In genomic region chr11:111601979-111602864, GRCh38 we compare ENCODE assay signal across 1 cellular context.
TF ChIP-seq lines count a peak whose summit lies in the region.

Gene SIK2, plus strand, starts transcription at chr11:111602449. Its CDS starts 115 bp downstream, at chr11:111602564.

TF ChIP-seq in HepG2, 621 proteins besides CTCF, POLR2A, EP300 and RAD21 (continued from another document and continues in another):
- peak; percentile 76; the same call in 1 of the 2 replicates for TF ChIP-seq BRF2 (CRISPR knock-in tag; IDR thresholded peaks at IDR 0.05)
- TF ChIP-seq ZFP37 (CRISPR knock-in tag; IDR thresholded peaks at IDR 0.05; ENCODE audit: borderline replicate concordance), result no peak
- peak; percentile 78 for TF ChIP-seq RBFOX2 (IDR thresholded peaks at IDR 0.05; ENCODE audit: low read depth, low read length)
- TF ChIP-seq MLXIP (CRISPR knock-in tag; IDR thresholded peaks at IDR 0.05; ENCODE audit: borderline replicate concordance), result peak; percentile 23; the same call in 1 of the 2 replicates
- peak; percentile 50; the same call in 1 of the 2 replicates for TF ChIP-seq HDAC1 (CRISPR knock-in tag; IDR thresholded peaks at IDR 0.05)
- peak; percentile 84 for TF ChIP-seq ZNF142 (CRISPR knock-in tag; IDR thresholded peaks at IDR 0.05)
- peak; percentile 65 for TF ChIP-seq ZNF350 (CRISPR knock-in tag; IDR thresholded peaks at IDR 0.05; ENCODE audit: borderline replicate concordance, low read depth)
- no peak for TF ChIP-seq SRSF9 (IDR thresholded peaks at IDR 0.05; ENCODE audit: borderline replicate concordance, insufficient read depth, low read depth, low read length, poor library complexity, severe bottlenecking)
- peak; percentile 71; the same call in 1 of the 2 replicates for TF ChIP-seq E2F5 (CRISPR knock-in tag; conservative IDR thresholded peaks at IDR 0.05)
- TF ChIP-seq FOXC1 (CRISPR knock-in tag; IDR thresholded peaks at IDR 0.05; ENCODE audit: borderline replicate concordance), result peak; percentile 80; the same call in 1 of the 2 replicates
- peak; percentile 27; the same call in 1 of the 2 replicates for TF ChIP-seq NKX3-1 (CRISPR knock-in tag; IDR thresholded peaks at IDR 0.05)
- TF ChIP-seq ZNF792 (CRISPR knock-in tag; IDR thresholded peaks at IDR 0.05), result peak; percentile 88; the same call in 1 of the 2 replicates
- 0 out of 2 replicates have a peak, but pooled peaks have one; percentile 50 for TF ChIP-seq ZNF275 (CRISPR knock-in tag; IDR thresholded peaks at IDR 0.05; ENCODE audit: borderline replicate concordance)
- 0 out of 2 replicates have a peak, but pooled peaks have one; percentile 43 for TF ChIP-seq ZNF615 (CRISPR knock-in tag; IDR thresholded peaks at IDR 0.05; ENCODE audit: borderline replicate concordance)
- TF ChIP-seq ZNF180 (CRISPR knock-in tag; IDR thresholded peaks at IDR 0.05; ENCODE audit: borderline replicate concordance, low read depth), result no peak
- TF ChIP-seq POGZ (CRISPR knock-in tag; IDR thresholded peaks at IDR 0.05), result peak; percentile 89
- TF ChIP-seq ZHX2 (IDR thresholded peaks at IDR 0.05; ENCODE audit: low read depth), result peak; percentile 41; the same call in 1 of the 2 replicates
- no peak for TF ChIP-seq ZHX2 (CRISPR knock-in tag; IDR thresholded peaks at IDR 0.05; ENCODE audit: borderline replicate concordance)
- TF ChIP-seq ZMYM4 (CRISPR knock-in tag; IDR thresholded peaks at IDR 0.05), result peak; percentile 96
- TF ChIP-seq IRF9 (CRISPR knock-in tag; IDR thresholded peaks at IDR 0.05; ENCODE audit: borderline replicate concordance), result peak; percentile 13; the same call in 1 of the 2 replicates
- no peak for TF ChIP-seq SETDB1 (CRISPR knock-in tag; IDR thresholded peaks at IDR 0.05; ENCODE audit: borderline replicate concordance)
- 0 out of 2 replicates have a peak, but pooled peaks have one; percentile 22 for TF ChIP-seq MLX (CRISPR knock-in tag; IDR thresholded peaks at IDR 0.05)
- TF ChIP-seq ZNF44 (CRISPR knock-in tag; IDR thresholded peaks at IDR 0.05), result no peak
- 0 out of 2 replicates have a peak, but pooled peaks have one; percentile 79 for TF ChIP-seq SMAD9 (CRISPR knock-in tag; IDR thresholded peaks at IDR 0.05)
- peak; percentile 79; the same call in 1 of the 2 replicates for TF ChIP-seq ZNF614 (CRISPR knock-in tag; IDR thresholded peaks at IDR 0.05; ENCODE audit: borderline replicate concordance)
- TF ChIP-seq ZNF607 (CRISPR knock-in tag; IDR thresholded peaks at IDR 0.05; ENCODE audit: borderline replicate concordance), result peak; percentile 85
- TF ChIP-seq SSRP1 (CRISPR knock-in tag; IDR thresholded peaks at IDR 0.05), result peak; percentile 90
- peak; percentile 59; the same call in 1 of the 2 replicates for TF ChIP-seq PHF20 (CRISPR knock-in tag; IDR thresholded peaks at IDR 0.05)
- TF ChIP-seq HIC2 (CRISPR knock-in tag; IDR thresholded peaks at IDR 0.05; ENCODE audit: low read depth), result 0 out of 2 replicates have a peak, but pooled peaks have one; percentile 19
- TF ChIP-seq STAG1 (CRISPR knock-in tag; IDR thresholded peaks at IDR 0.05), result peak; percentile 100
- peak; percentile 27; the same call in 1 of the 2 replicates for TF ChIP-seq CEBPG (CRISPR knock-in tag; IDR thresholded peaks at IDR 0.05)
- TF ChIP-seq ZNF879 (CRISPR knock-in tag; IDR thresholded peaks at IDR 0.05), result no peak
- TF ChIP-seq SAFB2 (CRISPR knock-in tag; IDR thresholded peaks at IDR 0.05; ENCODE audit: borderline replicate concordance, low read depth), result peak; percentile 31; the same call in 1 of the 2 replicates
- 0 out of 2 replicates have a peak, but pooled peaks have one; percentile 51 for TF ChIP-seq NCOA1 (CRISPR knock-in tag; IDR thresholded peaks at IDR 0.05)
